ENCODE assay signal across 8 cellular contexts in genomic region chr13:32246468-32246867, GRCh38.
DNase-seq lines count a peak whose midpoint lies in the region; ATAC-seq, FAIRE-seq and TF ChIP-seq lines count a peak whose summit lies in the region.

No MANE protein-coding gene starts in this region.

- WGBS in prostate gland = 69% methylated on average over 2 of the region's 2 CpGs

- peak; percentile 70 for DNase-seq in CD1c-positive myeloid dendritic cell (ENCODE audit: extremely low spot score)
- peak; percentile 48 for DNase-seq in GM18507 (ENCODE audit: extremely low spot score, insufficient read length, low read depth)
- DNase-seq in NCI-H524 treated with DMSO at 0.1 percent for 48 hours (lab: John Stamatoyannopoulos, UW) = peak; percentile 38
- peak; percentile 30 for DNase-seq in activated T-cell treated with anti-CD3 and anti-CD28 coated beads for 48 hours (ENCODE audit: low read depth)
- DNase-seq in glomerular endothelial cell (ENCODE audit: extremely low read depth, low read depth, low spot score) = peak; percentile 78
- peak; percentile 38 for DNase-seq in prostate gland (ENCODE audit: low spot score)
- DNase-seq in NCI-H1436 treated with DMSO at 0.1 percent for 48 hours (lab: John Stamatoyannopoulos, UW) = no peak

- TF ChIP-seq CTCF in prostate gland (IDR thresholded peaks at IDR 0.05) = peak; percentile 28 to 68 (median 51)

- TF ChIP-seq POLR2A in prostate gland (IDR thresholded peaks at IDR 0.05) = no peak

- H3K4me3 ChIP-seq in prostate gland = no peak overlapping the region

- H3K9me3 ChIP-seq in prostate gland = no peaks in the 10 kb centered on the region

- H3K27me3 ChIP-seq in prostate gland (replicated peaks; ENCODE audit: insufficient read depth) = no peaks in the 10 kb centered on the region

- no peaks in the 10 kb centered on the region for H3K4me1 ChIP-seq in prostate gland (replicated peaks)

- H3K36me3 ChIP-seq in prostate gland = no peaks in the 10 kb centered on the region

- no peak overlapping the region for H3K27ac ChIP-seq in prostate gland

- ATAC-seq in HG02870 (IDR thresholded peaks at IDR 0.05; ENCODE audit: unreplicated experiment) = peak; percentile 69

- FAIRE-seq in GM18507 (lab: Jason Lieb, UNC) = peak; percentile 83

- intact Hi-C loops in prostate gland (cut with DNase I) = no loop called here
